Comparison of ENCODE assay signal across 16 cellular contexts in genomic region chr12:132483612-132484011, GRCh38. TPM values are rescaled to one million over a fixed set of nuclear protein-coding genes. Genes with fewer than 3 reads are reported as not detected.
A peak's percentile ranks its signal among the peaks of the same experiment; 100 is the strongest.
DNase-seq lines count a peak whose midpoint lies in the region; ATAC-seq, FAIRE-seq and TF ChIP-seq lines count a peak whose summit lies in the region.
"Had no signal": no experiment of that assay in that cellular context is flagged by ENCODE, and none has a peak within 500 bp of the region (broad histone marks: within the 10 kb centered on the region; RNA-seq: fewer than 3 reads in every experiment).

No MANE protein-coding gene starts in this region.

- no peaks in the 10 kb centered on the region for H3K36me3 ChIP-seq in left ventricle myocardium inferior
- H3K36me3 ChIP-seq in right lobe of liver: no peaks in the 10 kb centered on the region
- H3K36me3 ChIP-seq in HepG2 (replicated peaks in 1 of 2; ENCODE audit: control insufficient read depth in 1 of 2, insufficient read depth in 2 of 2, low read length in 2 of 2): no peaks in the 10 kb centered on the region
- no peaks in the 10 kb centered on the region for H3K36me3 ChIP-seq in kidney (ENCODE audit: control insufficient read depth in 1 of 2, insufficient read depth in 2 of 2, low read length in 2 of 2)

- in situ Hi-C loops in HepG2 (cut with HindIII; ENCODE audit: extremely low pct_ligation_motif_present, low pct_unique_long_range_greater_than_20kb): no loop called here

- H3K27ac ChIP-seq in left ventricle myocardium inferior (replicated peaks) (no peak overlapping the region), right lobe of liver (no peak overlapping the region), HepG2 (ENCODE audit: extremely low read length, insufficient read depth, low read length) (no peak overlapping the region), kidney (ENCODE audit: low read depth in 2 of 2, low read length in 2 of 2) (no peak overlapping the region)
- H3K27ac ChIP-seq: 22Rv1, A549 had no signal

- no peak overlapping the region for H3K9ac ChIP-seq in HepG2 (ENCODE audit: insufficient read depth, low read depth, low read length)
- H3K9ac ChIP-seq in kidney (ENCODE audit: low read length in 2 of 2): no peak overlapping the region

- no TSS peak for BruUV-seq in HepG2 (replicated peaks; lab: Mats Ljungman, UMichigan)

- intact Hi-C loops in Right ventricle myocardium inferior (cut with DNase I) (no loop called here), left ventricle myocardium inferior (cut with micrococcal nuclease) (no loop called here), right lobe of liver (cut with DNase I) (no loop called here), HepG2 (cut with micrococcal nuclease; ENCODE audit: unreplicated experiment) (no loop called here), kidney (cut with DNase I) (no loop called here)

- no peak overlapping the region for H2AFZ ChIP-seq in HepG2 (ENCODE audit: low read length)

- H3K27me3 ChIP-seq in left ventricle myocardium inferior (ENCODE audit: low read depth): peaks cover 46% of the 10 kb centered on the region
- no peaks in the 10 kb centered on the region for H3K27me3 ChIP-seq in right lobe of liver
- peaks cover 33 to 98% of the 10 kb centered on the region in 2 experiments for H3K27me3 ChIP-seq in HepG2 (ENCODE audit: control insufficient read depth in 1 of 2, insufficient read depth in 2 of 2, low read length in 2 of 2)

- peaks cover 7% of the 10 kb centered on the region for H3K4me1 ChIP-seq in left ventricle myocardium inferior
- no peaks in the 10 kb centered on the region for H3K4me1 ChIP-seq in right lobe of liver
- peaks cover 8% of the 10 kb centered on the region for H3K4me1 ChIP-seq in HepG2 (ENCODE audit: insufficient read depth, low read length)
- H3K4me1 ChIP-seq in kidney (ENCODE audit: control insufficient read depth in 1 of 2, insufficient read depth in 1 of 2, low read depth in 1 of 2, low read length in 2 of 2): no peaks in the 10 kb centered on the region

- no peaks in the 10 kb centered on the region for H3K79me2 ChIP-seq in HepG2 (ENCODE audit: insufficient read depth, low read length)

- no peak overlapping the region for H3K4me2 ChIP-seq in HepG2 (ENCODE audit: low read depth, low read length)
- H3K4me2 ChIP-seq: A549 had no signal

- no peaks in the 10 kb centered on the region for H3K9me3 ChIP-seq in left ventricle myocardium inferior (replicated peaks)
- no peaks in the 10 kb centered on the region for H3K9me3 ChIP-seq in right lobe of liver
- no peaks in the 10 kb centered on the region for H3K9me3 ChIP-seq in HepG2 (ENCODE audit: low read length)
- no peaks in the 10 kb centered on the region for H3K9me3 ChIP-seq in kidney (ENCODE audit: control insufficient read depth in 1 of 2, low read length in 2 of 2)
- H3K9me3 ChIP-seq: A549 had no signal

- TF ChIP-seq CTCF in left ventricle myocardium inferior (IDR thresholded peaks at IDR 0.05; ENCODE audit: borderline replicate concordance) (no peak), right lobe of liver (IDR thresholded peaks at IDR 0.05) (no peak), HepG2 (CRISPR knock-in tag; IDR thresholded peaks at IDR 0.05) (no peak), kidney (IDR thresholded peaks at IDR 0.05; ENCODE audit: borderline replicate concordance, extremely low read depth, insufficient read depth) (no peak)

- no peak for TF ChIP-seq RAD21 in HepG2 (CRISPR knock-in tag; IDR thresholded peaks at IDR 0.05)

- TF ChIP-seq POLR2A in right lobe of liver (IDR thresholded peaks at IDR 0.05) (no peak), HepG2 (IDR thresholded peaks at IDR 0.05; ENCODE audit: insufficient read depth in 1 of 2, low read depth in 2 of 2, low read length in 2 of 2) (no peak)

- no peaks in the 10 kb centered on the region for H4K20me1 ChIP-seq in HepG2 (ENCODE audit: insufficient read depth, low read length)

- DNase-seq in Right ventricle myocardium inferior (ENCODE audit: missing footprints) (peak; percentile 37), left ventricle myocardium inferior (no peak), right lobe of liver (peak in 2 of 3 donors; percentile 15 to 53), HepG2 (ENCODE audit: low spot score) (no peak), kidney (peak; percentile 63), NK-92 (lab: John Stamatoyannopoulos, UW; ENCODE audit: unreplicated experiment) (no peak)
- DNase-seq in central memory CD4-positive, alpha-beta T cell: no peak
- DNase-seq: AML-193; Calu3; CD8-positive, alpha-beta T cell; DMS79 treated with DMSO at 0.1 percent for 48 hours; GF-D8; H9 had no signal

- CTCF ChIA-PET in HepG2 (lab: Yijun Ruan, JAX; ENCODE audit: low intra/inter-chr PET ratio, low total read pairs): no interaction called here

- POLR2A ChIA-PET in HepG2 (lab: Yijun Ruan, JAX): no interaction called here

- no peak overlapping the region for H3K4me3 ChIP-seq in left ventricle myocardium inferior
- H3K4me3 ChIP-seq in right lobe of liver: no peak overlapping the region
- H3K4me3 ChIP-seq in HepG2 (replicated peaks in 1 of 3; ENCODE audit: insufficient read depth in 1 of 3, low read depth in 2 of 3, low read length in 3 of 3): no peak overlapping the region
- no peak overlapping the region for H3K4me3 ChIP-seq in kidney (ENCODE audit: low read length in 2 of 2)
- H3K4me3 ChIP-seq: A549 had no signal

- 83% methylated on average over 1 of the region's 17 CpGs for WGBS in right lobe of liver (ENCODE audit: insufficient coverage, low coverage, low lambda C conversion rate, missing lambda C conversion rate)
- WGBS in HepG2 (ENCODE audit: low lambda C conversion rate): 20% methylated on average over 7 of the region's 17 CpGs

- FAIRE-seq in HepG2 (lab: Jason Lieb, UNC): no peak
- FAIRE-seq in kidney (lab: Jason Lieb, UNC): no peak
- FAIRE-seq: A549, H1 had no signal

- TF ChIP-seq EP300 in HepG2 (IDR thresholded peaks at IDR 0.05; ENCODE audit: low read depth in 2 of 2, low read length in 2 of 2) (no peak), HepG2 (CRISPR knock-in tag; IDR thresholded peaks at IDR 0.05; ENCODE audit: borderline replicate concordance) (no peak)

- ATAC-seq in Right ventricle myocardium inferior (no peak), right lobe of liver (no peak), HepG2 (no peak)
- ATAC-seq: A549; CD8-positive, alpha-beta T cell had no signal

TF ChIP-seq in HepG2, 621 proteins besides CTCF, POLR2A, EP300 and RAD21 (continues in another document):
- TF ChIP-seq, protein P1, sequence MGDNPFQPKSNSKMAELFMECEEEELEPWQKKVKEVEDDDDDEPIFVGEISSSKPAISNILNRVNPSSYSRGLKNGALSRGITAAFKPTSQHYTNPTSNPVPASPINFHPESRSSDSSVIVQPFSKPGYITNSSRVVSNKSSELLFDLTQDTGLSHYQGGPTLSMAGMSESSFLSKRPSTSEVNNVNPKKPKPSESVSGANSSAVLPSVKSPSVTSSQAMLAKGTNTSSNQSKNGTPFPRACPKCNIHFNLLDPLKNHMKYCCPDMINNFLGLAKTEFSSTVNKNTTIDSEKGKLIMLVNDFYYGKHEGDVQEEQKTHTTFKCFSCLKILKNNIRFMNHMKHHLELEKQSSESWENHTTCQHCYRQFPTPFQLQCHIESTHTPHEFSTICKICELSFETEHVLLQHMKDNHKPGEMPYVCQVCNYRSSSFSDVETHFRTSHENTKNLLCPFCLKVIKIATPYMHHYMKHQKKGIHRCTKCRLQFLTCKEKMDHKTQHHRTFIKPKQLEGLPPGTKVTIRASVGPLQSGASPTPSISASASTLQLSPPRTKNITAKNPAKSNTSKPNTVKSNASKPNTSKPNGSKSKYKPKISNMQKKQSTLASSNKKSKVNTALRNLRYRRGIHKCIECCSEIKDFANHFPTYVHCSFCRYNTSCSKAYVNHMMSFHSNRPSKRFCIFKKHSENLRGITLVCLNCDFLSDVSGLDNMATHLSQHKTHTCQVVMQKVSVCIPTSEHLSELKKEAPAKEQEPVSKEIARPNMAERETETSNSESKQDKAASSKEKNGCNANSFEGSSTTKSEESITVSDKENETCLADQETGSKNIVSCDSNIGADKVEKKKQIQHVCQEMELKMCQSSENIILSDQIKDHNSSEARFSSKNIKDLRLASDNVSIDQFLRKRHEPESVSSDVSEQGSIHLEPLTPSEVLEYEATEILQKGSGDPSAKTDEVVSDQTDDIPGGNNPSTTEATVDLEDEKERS (CRISPR knock-in tag; IDR thresholded peaks at IDR 0.05): no peak
- TF ChIP-seq ZNF451 (CRISPR knock-in tag; IDR thresholded peaks at IDR 0.05): no peak
- TF ChIP-seq ERF (CRISPR knock-in tag; IDR thresholded peaks at IDR 0.05): no peak
- TF ChIP-seq ZNF605 (CRISPR knock-in tag; IDR thresholded peaks at IDR 0.05): no peak
- TF ChIP-seq AHR (CRISPR knock-in tag; IDR thresholded peaks at IDR 0.05): no peak

RNA-seq across cellular contexts. Expression of gene FBRSL1, which starts 6.3 kb away (rescaled TPM):
- 51.9 TPM for total RNA-seq in Right ventricle myocardium inferior
- total RNA-seq in left ventricle myocardium inferior: 66.0 TPM
- 10 to 100 TPM; 16.2 to 27.6 (median 23.3) TPM for total RNA-seq in right lobe of liver
- total RNA-seq in HepG2 (2016; rRNA removed; fragmentation: Illumina TruSeq; extraction: Trizol): 3.7 and 7.9 TPM in 2 replicates
- total RNA-seq in HepG2 (2016; cell fraction: cytosol; rRNA removed; fragmentation: Illumina TruSeq; extraction: Trizol; ENCODE audit: low read depth): 2.7 and 3.6 TPM in 2 replicates
- 5.4 and 6.9 TPM in 2 replicates for total RNA-seq in HepG2 (2016; cell fraction: insoluble cytoplasmic fraction; rRNA removed; fragmentation: Illumina TruSeq; extraction: Trizol)
- total RNA-seq in HepG2 (2016; cell fraction: membrane; rRNA removed; fragmentation: Illumina TruSeq; extraction: Trizol): 7.0 and 9.3 TPM in 2 replicates
- 10.9 and 11.0 TPM in 2 replicates for total RNA-seq in HepG2 (2016; cell fraction: nucleus; rRNA removed; fragmentation: Illumina TruSeq; extraction: Trizol)
- 3.6 and 4.9 TPM in 2 replicates for polyA plus RNA-seq in HepG2 (2011; rRNA removed)
- 3.0 and 6.0 TPM in 2 replicates for polyA plus RNA-seq in HepG2 (2011; cell fraction: cytosol; rRNA removed)
- polyA plus RNA-seq in HepG2 (2011; cell fraction: nucleus; rRNA removed): 50.9 and 76.3 TPM in 2 replicates
- 25.5 and 31.0 TPM in 2 replicates for polyA plus RNA-seq in HepG2 (2012)
- 5.9 and 6.4 TPM in 2 replicates for polyA plus RNA-seq in HepG2 (2016; cell fraction: cytosol; fragmentation: Illumina TruSeq; extraction: Trizol; ENCODE audit: low read depth)
- 20.0 and 28.2 TPM in 2 replicates for polyA plus RNA-seq in HepG2 (2016; cell fraction: insoluble cytoplasmic fraction; fragmentation: Illumina TruSeq; extraction: Trizol; ENCODE audit: low read depth)
- 20.5 and 23.8 TPM in 2 replicates for polyA plus RNA-seq in HepG2 (2016; cell fraction: membrane; fragmentation: Illumina TruSeq; extraction: Trizol; ENCODE audit: low read depth)
- polyA plus RNA-seq in HepG2 (2016; cell fraction: nucleus; fragmentation: Illumina TruSeq; extraction: Trizol; ENCODE audit: insufficient read depth, low read depth): 64.1 and 69.3 TPM in 2 replicates
- polyA minus RNA-seq in HepG2 (2011; rRNA and poly(A)+ RNA removed; ENCODE audit: low replicate concordance): 3.8 and 7.6 TPM in 2 replicates
- 17.3 and 28.7 TPM in 2 replicates for polyA minus RNA-seq in HepG2 (2011; cell fraction: cytosol; rRNA and poly(A)+ RNA removed)
- polyA minus RNA-seq in HepG2 (2011; cell fraction: nucleus; rRNA and poly(A)+ RNA removed): 8.5 and 11.2 TPM in 2 replicates
- 44.7 TPM for total RNA-seq in kidney
- polyA plus RNA-seq in kidney (ENCODE audit: insufficient read depth, low read depth, low replicate concordance): 23.8 TPM

Comparison
In these comparisons a context has a peak if more than half of its experiments do, and no peak if none do; other contexts are left out.
1. DNase-seq: peak in Right ventricle myocardium inferior (single experiment), right lobe of liver (2 of 3) and kidney (single experiment); none in left ventricle myocardium inferior (single experiment), HepG2 (single experiment), central memory CD4-positive, alpha-beta T cell (single experiment) and NK-92 (single experiment).